16 cellular contexts compared by ENCODE assay signal in the genomic region with DNA sequence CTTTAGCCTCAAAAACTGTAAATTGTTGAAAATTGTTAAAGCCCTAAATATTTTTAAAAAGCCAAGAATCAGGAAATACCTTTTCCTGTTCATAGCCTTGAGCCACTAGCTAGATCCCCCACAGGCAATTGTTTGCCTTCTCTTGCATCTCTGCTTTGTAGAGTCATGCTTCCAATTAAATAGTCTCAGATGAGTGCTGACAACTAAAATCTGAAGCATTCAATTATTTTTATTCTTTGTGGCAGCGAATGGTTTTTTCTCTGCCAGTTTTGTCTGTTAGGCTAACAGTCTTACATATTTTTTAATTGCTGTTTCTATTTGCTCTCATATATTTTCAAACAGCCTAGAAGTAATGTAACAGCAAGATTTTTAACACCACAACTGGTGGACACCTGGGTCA.
"Had no signal": no experiment of that assay in that cellular context is flagged by ENCODE, and none has a peak within 500 bp of the region (broad histone marks: within the 10 kb centered on the region; RNA-seq: fewer than 3 reads in every experiment).

No MANE protein-coding gene starts in this region.

- H3K27ac ChIP-seq: brain microvascular endothelial cell, neural progenitor cell, parathyroid adenoma, right atrium auricular region, skin epidermis, testis had no signal

- H3K4me1 ChIP-seq: parathyroid adenoma, right atrium auricular region, testis had no signal

- H3K4me2 ChIP-seq: neural progenitor cell had no signal

- H3K27me3 Mint-ChIP-seq: activated CD8-positive, alpha-beta memory T cell treated with anti-CD3 and anti-CD28 coated beads, Interleukin-2, amount 10 ng/mL, durations not matched to agents 7 days and 5 days; activated T-cell treated with anti-CD3 and anti-CD28 coated beads, Interleukin-2, amount 50 U/mL, for 24 hours; stimulated activated naive CD8-positive, alpha-beta T cell treated with anti-CD3 and anti-CD28 coated beads, Interleukin-15, amount 100 ng/mL, for 72 hours had no signal

- H3K36me3 ChIP-seq: brain microvascular endothelial cell, neural progenitor cell, right atrium auricular region had no signal

- ATAC-seq: activated CD8-positive, alpha-beta memory T cell treated with anti-CD3 and anti-CD28 coated beads, Interleukin-2, amount 10 ng/mL, durations not matched to agents 7 days and 5 days; activated naive CD4-positive, alpha-beta T cell treated with anti-CD3 and anti-CD28 coated beads, Interleukin-2, amount 50 U/mL, for 72 hours; stimulated activated naive CD8-positive, alpha-beta T cell treated with anti-CD3 and anti-CD28 coated beads, Interleukin-15, amount 100 ng/mL, for 72 hours had no signal

- H3K9ac ChIP-seq: neural progenitor cell, parathyroid adenoma had no signal

- H3K79me2 ChIP-seq: parathyroid adenoma had no signal

- H3K4me3 ChIP-seq: neural progenitor cell, right atrium auricular region, skin epidermis, testis had no signal

- DNase-seq: activated CD4-positive, alpha-beta T cell treated with anti-CD3 and anti-CD28 coated beads for 1 hour; activated CD4-positive, alpha-beta T cell treated with anti-CD3 and anti-CD28 coated beads, Interleukin-2, amount 50 U/mL, for 48 hours; activated CD8-positive, alpha-beta memory T cell treated with anti-CD3 and anti-CD28 coated beads, Interleukin-2, amount 10 ng/mL, durations not matched to agents 7 days and 5 days; activated effector memory CD4-positive, alpha-beta T cell treated with anti-CD3 and anti-CD28 coated beads, Interleukin-2, amount 50 U/mL, for 16 hours; activated T-cell treated with anti-CD3 and anti-CD28 coated beads, Interleukin-2, amount 50 U/mL, for 24 hours; brain microvascular endothelial cell; hypothalamus; stimulated activated CD4-positive, alpha-beta T cell treated with anti-CD3 and anti-CD28 coated beads, Interleukin-4, amount 100 ng/mL, for 4 hours; stimulated activated naive CD8-positive, alpha-beta T cell treated with anti-CD3 and anti-CD28 coated beads, Interleukin-15, amount 100 ng/mL, for 72 hours; testis had no signal

- H3K9me3 Mint-ChIP-seq: mesothelial cell of epicardium; neural progenitor cell; stimulated activated naive CD8-positive, alpha-beta T cell treated with anti-CD3 and anti-CD28 coated beads, Interleukin-15, amount 100 ng/mL, for 72 hours had no signal

- H3K4me3 Mint-ChIP-seq: activated CD8-positive, alpha-beta memory T cell treated with anti-CD3 and anti-CD28 coated beads, Interleukin-2, amount 10 ng/mL, durations not matched to agents 7 days and 5 days; activated T-cell treated with anti-CD3 and anti-CD28 coated beads, Interleukin-2, amount 50 U/mL, for 24 hours; mesothelial cell of epicardium; neural progenitor cell; stimulated activated naive CD8-positive, alpha-beta T cell treated with anti-CD3 and anti-CD28 coated beads, Interleukin-15, amount 100 ng/mL, for 72 hours had no signal

- H3K27ac Mint-ChIP-seq: activated CD8-positive, alpha-beta memory T cell treated with anti-CD3 and anti-CD28 coated beads, Interleukin-2, amount 10 ng/mL, durations not matched to agents 7 days and 5 days; activated naive CD4-positive, alpha-beta T cell treated with anti-CD3 and anti-CD28 coated beads, Interleukin-2, amount 50 U/mL, for 72 hours; activated T-cell treated with anti-CD3 and anti-CD28 coated beads, Interleukin-2, amount 50 U/mL, for 24 hours; mesothelial cell of epicardium; neural progenitor cell; stimulated activated naive CD8-positive, alpha-beta T cell treated with anti-CD3 and anti-CD28 coated beads, Interleukin-15, amount 100 ng/mL, for 72 hours had no signal

- H2AFZ ChIP-seq: neural progenitor cell, parathyroid adenoma had no signal

- H3K9me3 ChIP-seq: right atrium auricular region, testis had no signal

- H3K36me3 Mint-ChIP-seq: activated CD8-positive, alpha-beta memory T cell treated with anti-CD3 and anti-CD28 coated beads, Interleukin-2, amount 10 ng/mL, durations not matched to agents 7 days and 5 days; activated naive CD4-positive, alpha-beta T cell treated with anti-CD3 and anti-CD28 coated beads, Interleukin-2, amount 50 U/mL, for 72 hours; mesothelial cell of epicardium; neural progenitor cell had no signal

- H3K27me3 ChIP-seq: brain microvascular endothelial cell, neural progenitor cell, right atrium auricular region, testis had no signal

- H3K4me1 Mint-ChIP-seq: activated CD8-positive, alpha-beta memory T cell treated with anti-CD3 and anti-CD28 coated beads, Interleukin-2, amount 10 ng/mL, durations not matched to agents 7 days and 5 days; neural progenitor cell; stimulated activated naive CD8-positive, alpha-beta T cell treated with anti-CD3 and anti-CD28 coated beads, Interleukin-15, amount 100 ng/mL, for 72 hours had no signal
